Comparison of ENCODE assay signal across 23 cellular contexts in the genomic region with DNA sequence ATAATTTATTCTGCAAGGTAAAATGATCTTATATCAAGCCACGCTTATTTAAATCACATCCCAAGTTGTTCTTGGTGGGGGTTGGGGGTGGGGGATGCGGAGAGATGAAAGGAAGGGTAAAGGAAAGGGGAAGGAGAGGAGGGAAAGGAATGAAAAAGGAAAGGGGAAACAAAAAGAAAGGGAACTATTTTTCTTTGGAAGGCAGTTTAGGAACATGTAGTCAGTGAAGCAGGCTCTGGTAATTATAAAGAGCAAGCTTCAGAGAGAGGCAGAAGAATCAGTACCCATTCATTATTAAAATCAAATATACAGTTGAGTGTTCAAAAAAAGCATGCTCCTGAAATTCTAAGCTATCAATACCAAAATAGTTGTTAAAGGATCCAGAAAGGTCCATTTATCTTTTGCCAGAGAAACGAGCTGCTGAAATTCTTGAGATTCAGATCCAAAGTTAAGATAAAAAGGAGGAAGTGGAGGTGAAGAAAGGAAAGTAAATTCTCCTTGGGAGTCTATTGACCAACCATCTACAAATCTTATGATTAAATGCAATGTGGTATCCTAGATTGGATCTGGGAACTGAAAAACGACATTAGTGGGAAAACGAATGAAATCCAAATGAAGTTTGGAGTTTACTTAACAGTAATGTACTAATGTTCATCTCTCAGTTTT.
DNase-seq lines count a peak whose midpoint lies in the region; ATAC-seq, FAIRE-seq and TF ChIP-seq lines count a peak whose summit lies in the region.
"Had no signal": no experiment of that assay in that cellular context is flagged by ENCODE, and none has a peak within 500 bp of the region (broad histone marks: within the 10 kb centered on the region; RNA-seq: fewer than 3 reads in every experiment).

No MANE protein-coding gene starts in this region.

- WGBS in HepG2 (ENCODE audit: low lambda C conversion rate) = 89% methylated on average over 5 of the region's 5 CpGs
- WGBS in right lobe of liver (ENCODE audit: insufficient coverage, low coverage, low lambda C conversion rate, missing lambda C conversion rate) = 51% methylated on average over 5 of the region's 5 CpGs

- peaks cover 23% of the 10 kb centered on the region for H3K4me1 Mint-ChIP-seq in T-helper 17 cell
- peaks cover 41 to 45% (median 43%) of the 10 kb centered on the region in 3 donors for H3K4me1 Mint-ChIP-seq in T-cell

- H2AFZ ChIP-seq in HepG2 (ENCODE audit: low read length) = no peak overlapping the region

- H3K4me1 ChIP-seq in HepG2 (ENCODE audit: insufficient read depth, low read length) (peaks cover 13% of the 10 kb centered on the region), right lobe of liver (no peaks in the 10 kb centered on the region)

- no peaks in the 10 kb centered on the region for H3K9me3 Mint-ChIP-seq in T-cell
- H3K9me3 Mint-ChIP-seq: activated B cell treated with CpG ODN at 0.5 μM for 24 hours had no signal

- intact Hi-C loops in HepG2 (cut with micrococcal nuclease; ENCODE audit: unreplicated experiment) (no loop called here), right lobe of liver (cut with DNase I) (no loop called here)

- H3K27me3 ChIP-seq in HepG2 (ENCODE audit: control insufficient read depth in 1 of 2, insufficient read depth in 2 of 2, low read length in 2 of 2) (no peaks in the 10 kb centered on the region), right lobe of liver (no peaks in the 10 kb centered on the region)
- H3K27me3 ChIP-seq: ascending aorta had no signal

- H3K36me3 Mint-ChIP-seq in T-helper 17 cell (ENCODE audit: low read depth) = no peaks in the 10 kb centered on the region
- H3K36me3 Mint-ChIP-seq in T-cell = peaks cover 12% of the 10 kb centered on the region

- H3K27ac ChIP-seq in HepG2 (ENCODE audit: extremely low read length, insufficient read depth, low read length) (no peak overlapping the region), right lobe of liver (no peak overlapping the region)
- H3K27ac ChIP-seq: ascending aorta, coronary artery, epithelial cell of prostate had no signal

- H3K9me3 ChIP-seq in HepG2 (ENCODE audit: low read length) (no peaks in the 10 kb centered on the region), right lobe of liver (no peaks in the 10 kb centered on the region), T-helper 17 cell (ENCODE audit: control insufficient read depth, low read length, poor library complexity, severe bottlenecking) (no peaks in the 10 kb centered on the region)
- H3K9me3 ChIP-seq: ascending aorta had no signal

- no peak overlapping the region for H3K4me3 ChIP-seq in HepG2 (replicated peaks in 1 of 3; ENCODE audit: insufficient read depth in 1 of 3, low read depth in 2 of 3, low read length in 3 of 3)
- no peak overlapping the region for H3K4me3 ChIP-seq in right lobe of liver
- H3K4me3 ChIP-seq: ascending aorta, coronary artery had no signal

- POLR2A ChIA-PET in HepG2 (lab: Yijun Ruan, JAX) = no interaction called here
- POLR2A ChIA-PET in T-cell (lab: Charles Lee) = no interaction called here

- H3K36me3 ChIP-seq in HepG2 (replicated peaks in 1 of 2; ENCODE audit: control insufficient read depth in 1 of 2, insufficient read depth in 2 of 2, low read length in 2 of 2) (peaks cover 0 to 2% of the 10 kb centered on the region in 2 experiments; a peak in 2 of 5 replicates), right lobe of liver (no peaks in the 10 kb centered on the region)
- H3K36me3 ChIP-seq: ascending aorta had no signal

- no peak for TF ChIP-seq RAD21 in HepG2 (CRISPR knock-in tag; IDR thresholded peaks at IDR 0.05)

- no peak for FAIRE-seq in HepG2 (lab: Jason Lieb, UNC)
- FAIRE-seq: GM12892 had no signal

- TF ChIP-seq CTCF in HepG2 (CRISPR knock-in tag; IDR thresholded peaks at IDR 0.05) = no peak
- TF ChIP-seq CTCF in right lobe of liver (IDR thresholded peaks at IDR 0.05) = no peak

- DNase-seq in HepG2 (ENCODE audit: low spot score) (no peak), right lobe of liver (no peak), T-helper 17 cell (no peak), left kidney (ENCODE audit: low read depth, low spot score) (peak; percentile 23), NCI-H526 treated with DMSO at 0.1 percent for 48 hours (lab: John Stamatoyannopoulos, UW) (no peak), T-cell (no peak), LoVo (ENCODE audit: low spot score) (no peak), retina (no peak)
- DNase-seq: activated B cell treated with CpG ODN at 0.5 μM for 24 hours; activated gamma-delta T cell; COR-L47; foreskin melanocyte; KG1; left cardiac atrium; NCI-H1417 treated with DMSO at 0.1 percent for 48 hours; NCI-H2171; NCI-H774; stimulated activated CD4-positive, alpha-beta T cell treated with anti-CD3 and anti-CD28 coated beads, Interleukin-2, amount 100 ng/mL, for 48 hours; SW 1271 had no signal

- TF ChIP-seq EP300 in HepG2 (IDR thresholded peaks at IDR 0.05; ENCODE audit: low read depth in 2 of 2, low read length in 2 of 2) (no peak), HepG2 (CRISPR knock-in tag; IDR thresholded peaks at IDR 0.05; ENCODE audit: borderline replicate concordance) (no peak)

- H3K4me2 ChIP-seq in HepG2 (ENCODE audit: low read depth, low read length) = no peak overlapping the region

- ATAC-seq in HepG2 (no peak), right lobe of liver (no peak), T-helper 17 cell (no peak), T-cell (replicated peaks in 1 of 4) (no peak)
- ATAC-seq: left cardiac atrium had no signal

- in situ Hi-C loops in HepG2 (cut with HindIII; ENCODE audit: extremely low pct_ligation_motif_present, low pct_unique_long_range_greater_than_20kb) = no loop called here

- H3K27ac Mint-ChIP-seq in T-helper 17 cell = peak overlapping the region; percentile 45
- no peak overlapping the region for H3K27ac Mint-ChIP-seq in T-cell
- H3K27ac Mint-ChIP-seq: activated B cell treated with CpG ODN at 0.5 μM for 24 hours had no signal

- no peak overlapping the region for H3K4me3 Mint-ChIP-seq in T-helper 17 cell
- H3K4me3 Mint-ChIP-seq in T-cell = no peak overlapping the region
- H3K4me3 Mint-ChIP-seq: activated B cell treated with CpG ODN at 0.5 μM for 24 hours had no signal

- CTCF ChIA-PET in HepG2 (lab: Yijun Ruan, JAX; ENCODE audit: low intra/inter-chr PET ratio, low total read pairs) (no interaction called here), T-cell (lab: Charles Lee) (interaction anchor here in 1 of 2 donors (0.9 kb wide), 2 partner anchors 9 to 42 kb away, joined by 3 read pairs; no protein-coding TSS in a partner anchor)

- H3K79me2 ChIP-seq in HepG2 (ENCODE audit: insufficient read depth, low read length) = no peaks in the 10 kb centered on the region

- H3K27me3 Mint-ChIP-seq in T-helper 17 cell (no peaks in the 10 kb centered on the region), T-cell (no peaks in the 10 kb centered on the region)
- H3K27me3 Mint-ChIP-seq: activated B cell treated with CpG ODN at 0.5 μM for 24 hours had no signal

- H3K9ac ChIP-seq in HepG2 (ENCODE audit: insufficient read depth, low read depth, low read length) = no peak overlapping the region

- no peak for TF ChIP-seq POLR2A in HepG2 (IDR thresholded peaks at IDR 0.05; ENCODE audit: insufficient read depth in 1 of 2, low read depth in 2 of 2, low read length in 2 of 2)
- no peak for TF ChIP-seq POLR2A in right lobe of liver (IDR thresholded peaks at IDR 0.05)

- no peaks in the 10 kb centered on the region for H4K20me1 ChIP-seq in HepG2 (ENCODE audit: insufficient read depth, low read length)

- no TSS peak for BruUV-seq in HepG2 (replicated peaks; lab: Mats Ljungman, UMichigan)

TF ChIP-seq in HepG2, 621 proteins besides CTCF, POLR2A, EP300 and RAD21:
- peak; percentile 91 for TF ChIP-seq HNRNPK (IDR thresholded peaks at IDR 0.05; ENCODE audit: low read depth, low read length, poor library complexity, severe bottlenecking)
- TF ChIP-seq, protein P1, sequence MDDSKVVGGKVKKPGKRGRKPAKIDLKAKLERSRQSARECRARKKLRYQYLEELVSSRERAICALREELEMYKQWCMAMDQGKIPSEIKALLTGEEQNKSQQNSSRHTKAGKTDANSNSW (CRISPR knock-in tag; IDR thresholded peaks at IDR 0.05; ENCODE audit: borderline replicate concordance) = no peak
